ENCODE assay signal across 1 cellular context in the genomic region with DNA sequence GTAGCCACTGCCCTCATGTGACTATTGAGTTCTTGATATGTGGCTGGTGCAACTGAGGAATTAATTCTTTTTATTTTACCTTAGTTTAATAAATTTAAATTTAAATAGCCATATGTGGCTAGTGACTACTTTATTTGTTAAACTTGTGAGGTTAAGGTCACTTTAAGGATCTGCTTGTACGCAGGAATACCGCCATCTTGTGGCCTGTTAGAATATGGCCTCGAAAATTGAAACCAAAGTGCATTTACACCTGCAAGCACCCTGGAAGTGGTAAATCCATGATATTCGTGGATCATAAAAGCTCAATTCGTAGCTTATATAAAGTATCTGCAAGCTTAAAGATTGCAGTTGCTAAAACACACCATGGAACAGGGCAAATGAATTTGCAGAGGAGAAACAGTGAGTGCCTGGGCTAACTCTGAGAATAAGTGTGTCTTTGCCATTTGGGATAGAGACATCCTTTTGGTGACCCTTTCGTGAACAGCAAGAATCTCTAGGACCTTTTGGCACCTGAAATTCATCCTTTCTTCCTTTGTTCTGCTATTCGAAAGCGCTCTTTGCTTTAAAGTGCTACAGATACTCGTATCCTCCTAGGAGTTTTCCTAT.
TF ChIP-seq lines count a peak whose summit lies in the region.

No MANE protein-coding gene starts in this region.

TF ChIP-seq in GM23338, 12 proteins besides CTCF, POLR2A, EP300 and RAD21 (continued from another document):
- TF ChIP-seq, protein P1, sequence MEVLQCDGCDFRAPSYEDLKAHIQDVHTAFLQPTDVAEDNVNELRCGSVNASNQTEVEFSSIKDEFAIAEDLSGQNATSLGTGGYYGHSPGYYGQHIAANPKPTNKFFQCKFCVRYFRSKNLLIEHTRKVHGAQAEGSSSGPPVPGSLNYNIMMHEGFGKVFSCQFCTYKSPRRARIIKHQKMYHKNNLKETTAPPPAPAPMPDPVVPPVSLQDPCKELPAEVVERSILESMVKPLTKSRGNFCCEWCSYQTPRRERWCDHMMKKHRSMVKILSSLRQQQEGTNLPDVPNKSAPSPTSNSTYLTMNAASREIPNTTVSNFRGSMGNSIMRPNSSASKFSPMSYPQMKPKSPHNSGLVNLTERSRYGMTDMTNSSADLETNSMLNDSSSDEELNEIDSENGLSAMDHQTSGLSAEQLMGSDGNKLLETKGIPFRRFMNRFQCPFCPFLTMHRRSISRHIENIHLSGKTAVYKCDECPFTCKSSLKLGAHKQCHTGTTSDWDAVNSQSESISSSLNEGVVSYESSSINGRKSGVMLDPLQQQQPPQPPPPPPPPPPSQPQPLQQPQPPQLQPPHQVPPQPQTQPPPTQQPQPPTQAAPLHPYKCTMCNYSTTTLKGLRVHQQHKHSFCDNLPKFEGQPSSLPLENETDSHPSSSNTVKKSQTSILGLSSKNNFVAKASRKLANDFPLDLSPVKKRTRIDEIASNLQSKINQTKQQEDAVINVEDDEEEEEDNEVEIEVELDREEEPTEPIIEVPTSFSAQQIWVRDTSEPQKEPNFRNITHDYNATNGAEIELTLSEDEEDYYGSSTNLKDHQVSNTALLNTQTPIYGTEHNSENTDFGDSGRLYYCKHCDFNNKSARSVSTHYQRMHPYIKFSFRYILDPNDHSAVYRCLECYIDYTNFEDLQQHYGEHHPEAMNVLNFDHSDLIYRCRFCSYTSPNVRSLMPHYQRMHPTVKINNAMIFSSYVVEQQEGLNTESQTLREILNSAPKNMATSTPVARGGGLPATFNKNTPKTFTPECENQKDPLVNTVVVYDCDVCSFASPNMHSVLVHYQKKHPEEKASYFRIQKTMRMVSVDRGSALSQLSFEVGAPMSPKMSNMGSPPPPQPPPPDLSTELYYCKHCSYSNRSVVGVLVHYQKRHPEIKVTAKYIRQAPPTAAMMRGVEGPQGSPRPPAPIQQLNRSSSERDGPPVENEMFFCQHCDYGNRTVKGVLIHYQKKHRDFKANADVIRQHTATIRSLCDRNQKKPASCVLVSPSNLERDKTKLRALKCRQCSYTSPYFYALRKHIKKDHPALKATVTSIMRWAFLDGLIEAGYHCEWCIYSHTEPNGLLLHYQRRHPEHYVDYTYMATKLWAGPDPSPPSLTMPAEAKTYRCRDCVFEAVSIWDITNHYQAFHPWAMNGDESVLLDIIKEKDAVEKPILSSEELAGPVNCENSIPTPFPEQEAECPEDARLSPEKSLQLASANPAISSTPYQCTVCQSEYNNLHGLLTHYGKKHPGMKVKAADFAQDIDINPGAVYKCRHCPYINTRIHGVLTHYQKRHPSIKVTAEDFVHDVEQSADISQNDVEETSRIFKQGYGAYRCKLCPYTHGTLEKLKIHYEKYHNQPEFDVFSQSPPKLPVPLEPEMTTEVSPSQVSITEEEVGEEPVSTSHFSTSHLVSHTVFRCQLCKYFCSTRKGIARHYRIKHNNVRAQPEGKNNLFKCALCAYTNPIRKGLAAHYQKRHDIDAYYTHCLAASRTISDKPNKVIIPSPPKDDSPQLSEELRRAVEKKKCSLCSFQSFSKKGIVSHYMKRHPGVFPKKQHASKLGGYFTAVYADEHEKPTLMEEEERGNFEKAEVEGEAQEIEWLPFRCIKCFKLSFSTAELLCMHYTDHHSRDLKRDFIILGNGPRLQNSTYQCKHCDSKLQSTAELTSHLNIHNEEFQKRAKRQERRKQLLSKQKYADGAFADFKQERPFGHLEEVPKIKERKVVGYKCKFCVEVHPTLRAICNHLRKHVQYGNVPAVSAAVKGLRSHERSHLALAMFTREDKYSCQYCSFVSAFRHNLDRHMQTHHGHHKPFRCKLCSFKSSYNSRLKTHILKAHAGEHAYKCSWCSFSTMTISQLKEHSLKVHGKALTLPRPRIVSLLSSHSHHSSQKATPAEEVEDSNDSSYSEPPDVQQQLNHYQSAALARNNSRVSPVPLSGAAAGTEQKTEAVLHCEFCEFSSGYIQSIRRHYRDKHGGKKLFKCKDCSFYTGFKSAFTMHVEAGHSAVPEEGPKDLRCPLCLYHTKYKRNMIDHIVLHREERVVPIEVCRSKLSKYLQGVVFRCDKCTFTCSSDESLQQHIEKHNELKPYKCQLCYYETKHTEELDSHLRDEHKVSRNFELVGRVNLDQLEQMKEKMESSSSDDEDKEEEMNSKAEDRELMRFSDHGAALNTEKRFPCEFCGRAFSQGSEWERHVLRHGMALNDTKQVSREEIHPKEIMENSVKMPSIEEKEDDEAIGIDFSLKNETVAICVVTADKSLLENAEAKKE (CRISPR knock-in tag; IDR thresholded peaks at IDR 0.05), result no peak
- no peak for TF ChIP-seq ZNF331 (CRISPR knock-in tag; IDR thresholded peaks at IDR 0.05; ENCODE audit: low read depth)
- TF ChIP-seq NANOG (IDR thresholded peaks at IDR 0.05; ENCODE audit: borderline replicate concordance), result no peak
- TF ChIP-seq, protein P2, sequence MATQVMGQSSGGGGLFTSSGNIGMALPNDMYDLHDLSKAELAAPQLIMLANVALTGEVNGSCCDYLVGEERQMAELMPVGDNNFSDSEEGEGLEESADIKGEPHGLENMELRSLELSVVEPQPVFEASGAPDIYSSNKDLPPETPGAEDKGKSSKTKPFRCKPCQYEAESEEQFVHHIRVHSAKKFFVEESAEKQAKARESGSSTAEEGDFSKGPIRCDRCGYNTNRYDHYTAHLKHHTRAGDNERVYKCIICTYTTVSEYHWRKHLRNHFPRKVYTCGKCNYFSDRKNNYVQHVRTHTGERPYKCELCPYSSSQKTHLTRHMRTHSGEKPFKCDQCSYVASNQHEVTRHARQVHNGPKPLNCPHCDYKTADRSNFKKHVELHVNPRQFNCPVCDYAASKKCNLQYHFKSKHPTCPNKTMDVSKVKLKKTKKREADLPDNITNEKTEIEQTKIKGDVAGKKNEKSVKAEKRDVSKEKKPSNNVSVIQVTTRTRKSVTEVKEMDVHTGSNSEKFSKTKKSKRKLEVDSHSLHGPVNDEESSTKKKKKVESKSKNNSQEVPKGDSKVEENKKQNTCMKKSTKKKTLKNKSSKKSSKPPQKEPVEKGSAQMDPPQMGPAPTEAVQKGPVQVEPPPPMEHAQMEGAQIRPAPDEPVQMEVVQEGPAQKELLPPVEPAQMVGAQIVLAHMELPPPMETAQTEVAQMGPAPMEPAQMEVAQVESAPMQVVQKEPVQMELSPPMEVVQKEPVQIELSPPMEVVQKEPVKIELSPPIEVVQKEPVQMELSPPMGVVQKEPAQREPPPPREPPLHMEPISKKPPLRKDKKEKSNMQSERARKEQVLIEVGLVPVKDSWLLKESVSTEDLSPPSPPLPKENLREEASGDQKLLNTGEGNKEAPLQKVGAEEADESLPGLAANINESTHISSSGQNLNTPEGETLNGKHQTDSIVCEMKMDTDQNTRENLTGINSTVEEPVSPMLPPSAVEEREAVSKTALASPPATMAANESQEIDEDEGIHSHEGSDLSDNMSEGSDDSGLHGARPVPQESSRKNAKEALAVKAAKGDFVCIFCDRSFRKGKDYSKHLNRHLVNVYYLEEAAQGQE (IDR thresholded peaks at IDR 0.05; ENCODE audit: unreplicated experiment), result no peak
- no peak for TF ChIP-seq STAT1 (IDR thresholded peaks at IDR 0.05; ENCODE audit: unreplicated experiment)
- TF ChIP-seq EZH2 (IDR thresholded peaks at IDR 0.05; ENCODE audit: low read depth, unreplicated experiment), result no peak
